In genomic region chr17:67125417-67125816, GRCh38 we compare ENCODE assay signal across 1 cellular context.
TF ChIP-seq lines count a peak whose summit lies in the region.

No MANE protein-coding gene starts in this region.

TF ChIP-seq in HepG2, 621 proteins besides CTCF, POLR2A, EP300 and RAD21 (continued from another document):
- no peak for TF ChIP-seq HNF1A (IDR thresholded peaks at IDR 0.05; ENCODE audit: low read depth)
- TF ChIP-seq HNF1A (CRISPR knock-in tag; IDR thresholded peaks at IDR 0.05; ENCODE audit: borderline replicate concordance), result no peak
